In the genomic region with DNA sequence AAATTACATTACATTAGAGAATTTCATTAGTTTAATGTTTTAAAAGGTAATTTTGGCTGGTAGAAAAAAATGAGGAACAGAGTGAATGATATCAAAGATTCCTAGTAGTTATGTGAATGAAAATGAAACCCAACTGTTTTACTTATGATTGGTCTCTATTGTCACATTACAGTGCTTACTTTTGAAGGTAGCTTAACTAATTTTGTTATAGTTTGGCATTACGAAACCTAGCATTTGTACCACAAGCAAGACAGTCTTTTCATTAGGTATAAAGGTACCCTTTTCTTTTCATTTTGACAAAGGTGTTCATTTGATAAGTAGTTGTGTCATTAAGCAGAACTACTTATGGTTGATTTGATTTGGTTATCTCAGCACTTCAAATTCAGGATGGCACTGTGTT, we compare ENCODE assay signal across 19 cellular contexts. TPM values are rescaled to one million over a fixed set of nuclear protein-coding genes. Genes with fewer than 3 reads are reported as not detected.
DNase-seq lines count a peak whose midpoint lies in the region; ATAC-seq and TF ChIP-seq lines count a peak whose summit lies in the region.
"Had no signal": no experiment of that assay in that cellular context is flagged by ENCODE, and none has a peak within 500 bp of the region (broad histone marks: within the 10 kb centered on the region; RNA-seq: fewer than 3 reads in every experiment).

No MANE protein-coding gene starts in this region.

- ATAC-seq in naive thymus-derived CD4-positive, alpha-beta T cell = no peak
- ATAC-seq: WTC11 had no signal

- TF ChIP-seq CTCF in GM20000 (IDR thresholded peaks at IDR 0.05; ENCODE audit: extremely low read depth, missing control alignments) = no peak

- intact Hi-C loops in activated CD4-positive, alpha-beta T cell treated with anti-CD3 and anti-CD28 coated beads, Interleukin-2, amount 10 ng/mL, durations not matched to agents 24 days and 14 days (cut with micrococcal nuclease) = loop anchor here (5.0 kb wide), 1 partner anchor 38 kb away; no protein-coding TSS in a partner anchor
- intact Hi-C loops in naive thymus-derived CD4-positive, alpha-beta T cell (cut with micrococcal nuclease) = no loop called here

- no peak overlapping the region for H3K27ac ChIP-seq in naive thymus-derived CD4-positive, alpha-beta T cell (ENCODE audit: low read depth, low read length)
- H3K27ac ChIP-seq: colonic mucosa, right atrium auricular region, stomach, upper lobe of right lung had no signal

- H3K27me3 ChIP-seq in naive thymus-derived CD4-positive, alpha-beta T cell (ENCODE audit: control insufficient read depth in 2 of 2, insufficient read depth in 2 of 2, low read length in 2 of 2) = no peaks in the 10 kb centered on the region
- H3K27me3 ChIP-seq: BLaER1 treated with 17β-estradiol and CSF1 and Interleukin-3, amounts not matched to agents 10 nM and 100 nM; colonic mucosa; right atrium auricular region; stomach; upper lobe of right lung had no signal

- H3K36me3 Mint-ChIP-seq in activated CD4-positive, alpha-beta T cell treated with anti-CD3 and anti-CD28 coated beads, Interleukin-2, amount 10 ng/mL, durations not matched to agents 24 days and 14 days (ENCODE audit: low read depth) = peaks cover 55% of the 10 kb centered on the region
- peaks cover 52% of the 10 kb centered on the region for H3K36me3 Mint-ChIP-seq in activated CD4-positive, alpha-beta memory T cell treated with anti-CD3 and anti-CD28 coated beads, Interleukin-2, amount 10 ng/mL, durations not matched to agents 7 days and 5 days (ENCODE audit: low read depth)
- H3K36me3 Mint-ChIP-seq in naive thymus-derived CD4-positive, alpha-beta T cell = peaks cover 10 to 47% (median 40%) of the 10 kb centered on the region in 5 donors

- H3K4me1 Mint-ChIP-seq in activated CD4-positive, alpha-beta T cell treated with anti-CD3 and anti-CD28 coated beads, Interleukin-2, amount 10 ng/mL, durations not matched to agents 24 days and 14 days = peaks cover 60% of the 10 kb centered on the region
- peaks cover 81% of the 10 kb centered on the region for H3K4me1 Mint-ChIP-seq in activated CD4-positive, alpha-beta memory T cell treated with anti-CD3 and anti-CD28 coated beads, Interleukin-2, amount 10 ng/mL, durations not matched to agents 7 days and 5 days
- peaks cover 63 to 92% (median 88%) of the 10 kb centered on the region in 7 donors for H3K4me1 Mint-ChIP-seq in naive thymus-derived CD4-positive, alpha-beta T cell

- no peak for DNase-seq in activated CD4-positive, alpha-beta T cell treated with anti-CD3 and anti-CD28 coated beads, Interleukin-2, amount 10 ng/mL, durations not matched to agents 24 days and 14 days
- DNase-seq in activated CD4-positive, alpha-beta T cell treated with anti-CD3 and anti-CD28 coated beads, Interleukin-2, amount 50 U/mL, for 4 hours = no peak
- DNase-seq in GM20000 (ENCODE audit: low spot score) = peak; percentile 31
- no peak for DNase-seq in activated CD4-positive, alpha-beta memory T cell treated with anti-CD3 and anti-CD28 coated beads, Interleukin-2, amount 10 ng/mL, durations not matched to agents 7 days and 5 days
- no peak for DNase-seq in naive thymus-derived CD4-positive, alpha-beta T cell
- DNase-seq in MV-4-11 (lab: John Stamatoyannopoulos, UW) = no peak
- DNase-seq in activated gamma-delta T cell (lab: John Stamatoyannopoulos, UW) = no peak
- no peak for DNase-seq in HuH-7 (ENCODE audit: low spot score)
- DNase-seq: colonic mucosa, foreskin fibroblast, NCI-H1436 treated with DMSO at 0.1 percent for 48 hours, NCI-H226, SHP77, stomach, upper lobe of right lung had no signal

- H3K4me3 Mint-ChIP-seq in activated CD4-positive, alpha-beta T cell treated with anti-CD3 and anti-CD28 coated beads, Interleukin-2, amount 10 ng/mL, durations not matched to agents 24 days and 14 days = peak overlapping the region; percentile 7
- no peak overlapping the region for H3K4me3 Mint-ChIP-seq in activated CD4-positive, alpha-beta memory T cell treated with anti-CD3 and anti-CD28 coated beads, Interleukin-2, amount 10 ng/mL, durations not matched to agents 7 days and 5 days
- H3K4me3 Mint-ChIP-seq in naive thymus-derived CD4-positive, alpha-beta T cell = peak overlapping the region in 9 of 10 donors; percentile 2 to 93 (median 54)
- H3K4me3 Mint-ChIP-seq: T-helper 1 cell treated with Interleukin-12 subunit alpha and Interleukin-12 subunit beta and Interleukin-4 antibody, amounts not matched to agents 30 μg/mL and 1 μg/mL, for 36 hours; WTC11 had no signal

- peak overlapping the region; percentile 67 for H3K27ac Mint-ChIP-seq in activated CD4-positive, alpha-beta T cell treated with anti-CD3 and anti-CD28 coated beads, Interleukin-2, amount 10 ng/mL, durations not matched to agents 24 days and 14 days
- peak overlapping the region; percentile 11 for H3K27ac Mint-ChIP-seq in activated CD4-positive, alpha-beta memory T cell treated with anti-CD3 and anti-CD28 coated beads, Interleukin-2, amount 10 ng/mL, durations not matched to agents 7 days and 5 days
- H3K27ac Mint-ChIP-seq in naive thymus-derived CD4-positive, alpha-beta T cell = peak overlapping the region in 3 of 9 donors; percentile 2 to 75 (median 72)
- H3K27ac Mint-ChIP-seq: T-helper 1 cell treated with Interleukin-12 subunit alpha and Interleukin-12 subunit beta and Interleukin-4 antibody, amounts not matched to agents 30 μg/mL and 1 μg/mL, for 36 hours; WTC11 had no signal

- H3K4me1 ChIP-seq in naive thymus-derived CD4-positive, alpha-beta T cell (ENCODE audit: control insufficient read depth in 2 of 2, insufficient read depth in 2 of 2, low read length in 2 of 2) = peaks cover 48 to 60% of the 10 kb centered on the region in 2 donors

- no peak overlapping the region for H3K4me3 ChIP-seq in naive thymus-derived CD4-positive, alpha-beta T cell (ENCODE audit: low read length)
- H3K4me3 ChIP-seq: colonic mucosa, right atrium auricular region, stomach, upper lobe of right lung had no signal

- peaks cover 0 to 14% (median 0%) of the 10 kb centered on the region in 3 experiments for H3K36me3 ChIP-seq in naive thymus-derived CD4-positive, alpha-beta T cell (ENCODE audit: control insufficient read depth in 2 of 3, insufficient read depth in 3 of 3, low read length in 3 of 3)
- H3K36me3 ChIP-seq: colonic mucosa had no signal

- no peaks in the 10 kb centered on the region for H3K27me3 Mint-ChIP-seq in activated CD4-positive, alpha-beta T cell treated with anti-CD3 and anti-CD28 coated beads, Interleukin-2, amount 10 ng/mL, durations not matched to agents 24 days and 14 days
- no peaks in the 10 kb centered on the region for H3K27me3 Mint-ChIP-seq in activated CD4-positive, alpha-beta memory T cell treated with anti-CD3 and anti-CD28 coated beads, Interleukin-2, amount 10 ng/mL, durations not matched to agents 7 days and 5 days
- no peaks in the 10 kb centered on the region for H3K27me3 Mint-ChIP-seq in naive thymus-derived CD4-positive, alpha-beta T cell

- no peaks in the 10 kb centered on the region for H3K9me3 Mint-ChIP-seq in activated CD4-positive, alpha-beta T cell treated with anti-CD3 and anti-CD28 coated beads, Interleukin-2, amount 10 ng/mL, durations not matched to agents 24 days and 14 days
- peaks cover 2% of the 10 kb centered on the region for H3K9me3 Mint-ChIP-seq in activated CD4-positive, alpha-beta memory T cell treated with anti-CD3 and anti-CD28 coated beads, Interleukin-2, amount 10 ng/mL, durations not matched to agents 7 days and 5 days
- peaks cover 0 to 5% (median 0%) of the 10 kb centered on the region in 11 donors for H3K9me3 Mint-ChIP-seq in naive thymus-derived CD4-positive, alpha-beta T cell

- CTCF ChIA-PET in activated CD4-positive, alpha-beta memory T cell treated with anti-CD3 and anti-CD28 coated beads, Interleukin-2, amount 10 ng/mL, durations not matched to agents 7 days and 5 days (lab: Charles Lee) = interaction anchor here (0.6 kb wide), 1 partner anchor 112 kb away, joined by 5 read pairs; no protein-coding TSS in a partner anchor
- CTCF ChIA-PET in naive thymus-derived CD4-positive, alpha-beta T cell (lab: Charles Lee) = interaction anchor here (0.6 kb wide), 1 partner anchor 149 kb away, joined by 3 read pairs; no protein-coding TSS in a partner anchor

- no peaks in the 10 kb centered on the region for H3K9me3 ChIP-seq in naive thymus-derived CD4-positive, alpha-beta T cell (ENCODE audit: control insufficient read depth in 2 of 3, low read length in 3 of 3)
- H3K9me3 ChIP-seq: colonic mucosa, right atrium auricular region, stomach, upper lobe of right lung had no signal

- POLR2A ChIA-PET in activated CD4-positive, alpha-beta memory T cell treated with anti-CD3 and anti-CD28 coated beads, Interleukin-2, amount 10 ng/mL, durations not matched to agents 7 days and 5 days (lab: Charles Lee) = interaction anchor here (1.2 to 1.3 kb wide), 2 partner anchors 64 to 152 kb away, joined by 5 read pairs; a partner anchor contains a TSS
- POLR2A ChIA-PET in naive thymus-derived CD4-positive, alpha-beta T cell (lab: Charles Lee) = no interaction called here

RNA-seq across cellular contexts. Expression of a gene that starts 6.9 kb away (rescaled TPM):
- 127 and 135 TPM in 2 replicates for total RNA-seq in activated CD4-positive, alpha-beta T cell treated with anti-CD3 and anti-CD28 coated beads, Interleukin-2, amount 10 ng/mL, durations not matched to agents 24 days and 14 days
- 100 to 1,000 TPM; 124 to 130 TPM for total RNA-seq in activated CD4-positive, alpha-beta memory T cell treated with anti-CD3 and anti-CD28 coated beads, Interleukin-2, amount 10 ng/mL, durations not matched to agents 7 days and 5 days
- total RNA-seq in naive thymus-derived CD4-positive, alpha-beta T cell = 100 to 1,000 TPM in 1 of 5 experiments, 10 to 100 TPM in 4; 51.3 to 104 (median 78.1) TPM
- polyA plus RNA-seq in naive thymus-derived CD4-positive, alpha-beta T cell = 100 to 1,000 TPM; 174 to 179 TPM
